ENCODE assay signal across 1 cellular context in genomic region chr2:152566034-152566727, GRCh38.
TF ChIP-seq lines count a peak whose summit lies in the region.

No MANE protein-coding gene starts in this region.

TF ChIP-seq in GM12878, 131 proteins besides CTCF, POLR2A, EP300 and RAD21 (continued from another document):
- no peak for TF ChIP-seq ELK1 (IDR thresholded peaks at IDR 0.05; ENCODE audit: low read depth, low read length)
- no peak for TF ChIP-seq EZH2 (IDR thresholded peaks at IDR 0.05; ENCODE audit: borderline replicate concordance, control insufficient read depth, low read depth, low read length)
- TF ChIP-seq MYB (IDR thresholded peaks at IDR 0.05; ENCODE audit: borderline replicate concordance, low read depth, low read length): no peak
- peak; percentile 36; the same call in 1 of the 2 replicates for TF ChIP-seq RUNX3 (IDR thresholded peaks at IDR 0.05; ENCODE audit: low read length)
- TF ChIP-seq SREBF2 (IDR thresholded peaks at IDR 0.05; ENCODE audit: low read length): no peak
- 0 out of 2 replicates have a peak, but pooled peaks have one; percentile 11 for TF ChIP-seq NFIC (IDR thresholded peaks at IDR 0.05; ENCODE audit: low read depth, low read length)
- no peak for TF ChIP-seq PBX3 (IDR thresholded peaks at IDR 0.05; ENCODE audit: insufficient replicate concordance, low read depth, low read length)
- TF ChIP-seq HDAC2 (IDR thresholded peaks at IDR 0.05): no peak
- no peak for TF ChIP-seq STAT3 (IDR thresholded peaks at IDR 0.05; ENCODE audit: low read depth, low read length)
- TF ChIP-seq REST (IDR thresholded peaks at IDR 0.05; ENCODE audit: low read depth, low read length): no peak
- TF ChIP-seq MXI1 (IDR thresholded peaks at IDR 0.05; ENCODE audit: low read depth, low read length): peak; percentile 56; the same call in 1 of the 2 replicates
- no peak for TF ChIP-seq KDM1A (IDR thresholded peaks at IDR 0.05; ENCODE audit: borderline replicate concordance)
- 0 out of 2 replicates have a peak, but pooled peaks have one; percentile 19 for TF ChIP-seq GATAD2B (conservative IDR thresholded peaks at IDR 0.05; ENCODE audit: low read depth)
- TF ChIP-seq SMAD1 (IDR thresholded peaks at IDR 0.05; ENCODE audit: low read depth, partially characterized antibody): peak; percentile 36
- TF ChIP-seq TARDBP (IDR thresholded peaks at IDR 0.05; ENCODE audit: borderline replicate concordance): no peak
- no peak for TF ChIP-seq ZBTB33 (IDR thresholded peaks at IDR 0.05)
- no peak; the same call in 1 of the 2 replicates for TF ChIP-seq BACH1 (IDR thresholded peaks at IDR 0.05; ENCODE audit: borderline replicate concordance)
- 0 out of 2 replicates have a peak, but pooled peaks have one; percentile 14 for TF ChIP-seq NBN (IDR thresholded peaks at IDR 0.05)
- TF ChIP-seq JUND (IDR thresholded peaks at IDR 0.05; ENCODE audit: low read depth, low read length): no peak
- TF ChIP-seq ESRRA (IDR thresholded peaks at IDR 0.05; ENCODE audit: low read length): no peak
- TF ChIP-seq IRF3 (IDR thresholded peaks at IDR 0.05): no peak
- no peak for TF ChIP-seq E2F8 (IDR thresholded peaks at IDR 0.05; ENCODE audit: low read depth, partially characterized antibody)
- peak; percentile 64 for TF ChIP-seq CUX1 (IDR thresholded peaks at IDR 0.05; ENCODE audit: insufficient replicate concordance, low read depth, low read length)
- TF ChIP-seq CEBPZ (IDR thresholded peaks at IDR 0.05; ENCODE audit: low read depth, low read length): no peak
- TF ChIP-seq SMC3 (IDR thresholded peaks at IDR 0.05; ENCODE audit: borderline replicate concordance, low read length): peak; percentile 8; the same call in 1 of the 2 replicates
- TF ChIP-seq SMAD5 (IDR thresholded peaks at IDR 0.05; ENCODE audit: low read depth): no peak
- peak; percentile 56; the same call in 1 of the 2 replicates for TF ChIP-seq RB1 (IDR thresholded peaks at IDR 0.05; ENCODE audit: borderline replicate concordance)
- TF ChIP-seq TCF7 (IDR thresholded peaks at IDR 0.05; ENCODE audit: borderline replicate concordance): no peak
